ENCODE assay signal across 31 cellular contexts in genomic region chr5:111004291-111004690, GRCh38.
"Had no signal": no experiment of that assay in that cellular context is flagged by ENCODE, and none has a peak within 500 bp of the region (broad histone marks: within the 10 kb centered on the region; RNA-seq: fewer than 3 reads in every experiment).

No MANE protein-coding gene starts in this region.

- H3K9me3 Mint-ChIP-seq: activated CD4-positive, alpha-beta memory T cell treated with anti-CD3 and anti-CD28 coated beads for 36 hours; activated CD4-positive, alpha-beta T cell treated with anti-CD3 and anti-CD28 coated beads, Interleukin-2, amount 10 ng/mL, durations not matched to agents 24 days and 14 days had no signal

- H3K27ac ChIP-seq: brain microvascular endothelial cell, coronary artery, dorsolateral prefrontal cortex, gastrocnemius medialis, pancreas, prostate gland, skin epidermis, thoracic aorta, uterus had no signal

- H3K9me3 ChIP-seq: gastrocnemius medialis, pancreas, prostate gland, thoracic aorta, uterus had no signal

- H3K27me3 ChIP-seq: brain microvascular endothelial cell, dorsolateral prefrontal cortex, gastrocnemius medialis, pancreas, uterus had no signal

- H3K36me3 Mint-ChIP-seq: activated CD4-positive, alpha-beta memory T cell treated with anti-CD3 and anti-CD28 coated beads for 36 hours; mesothelial cell of epicardium; type B pancreatic cell had no signal

- DNase-seq: activated CD4-positive, alpha-beta memory T cell treated with anti-CD3 and anti-CD28 coated beads for 36 hours; activated CD4-positive, alpha-beta T cell treated with anti-CD3 and anti-CD28 coated beads, Interleukin-2, amount 10 ng/mL, durations not matched to agents 24 days and 14 days; activated CD4-positive, CD25-positive, alpha-beta regulatory T cell treated with anti-CD3 and anti-CD28 coated beads, Interleukin-2, amount 50 U/mL, for 72 hours; activated CD8-positive, alpha-beta memory T cell treated with anti-CD3 and anti-CD28 coated beads, Interleukin-2, amount 50 U/mL, for 48 hours; activated gamma-delta T cell; activated naive CD4-positive, alpha-beta T cell treated with anti-CD3 and anti-CD28 coated beads, Interleukin-2, amount 50 U/mL, for 16 hours; activated T-cell treated with anti-CD3 and anti-CD28 coated beads, Interleukin-2, amount 50 U/mL, for 24 hours; amniotic stem cell; brain microvascular endothelial cell; dorsolateral prefrontal cortex; effector memory CD4-positive, alpha-beta T cell; gastrocnemius medialis; glutamatergic neuron; hippocampal formation; kidney; left colon; mammary epithelial cell; naive B cell; nephron progenitor cell; pancreas; retina; stimulated activated CD4-positive, alpha-beta T cell treated with anti-CD3 and anti-CD28 coated beads, Interleukin-12 subunit alpha, Interleukin-12 subunit beta, amount 100 ng/mL, for 4 hours; stimulated activated CD4-positive, alpha-beta T cell treated with anti-CD3 and anti-CD28 coated beads, Interleukin-4, amount 100 ng/mL, for 1 hour; uterus had no signal

- H3K4me1 ChIP-seq: gastrocnemius medialis, pancreas, prostate gland, uterus had no signal

- H3K27ac Mint-ChIP-seq: activated CD4-positive, alpha-beta memory T cell treated with anti-CD3 and anti-CD28 coated beads for 36 hours; activated CD4-positive, alpha-beta T cell treated with anti-CD3 and anti-CD28 coated beads, Interleukin-2, amount 10 ng/mL, durations not matched to agents 24 days and 14 days; activated T-cell treated with anti-CD3 and anti-CD28 coated beads, Interleukin-2, amount 50 U/mL, for 24 hours; mesothelial cell of epicardium; naive B cell; nephron progenitor cell; stimulated activated naive CD8-positive, alpha-beta T cell treated with anti-CD3 and anti-CD28 coated beads, Interleukin-15, Interleukin-2, amounts not matched to agents 100 ng/mL and 50 ng/mL, for 24 hours; type B pancreatic cell had no signal

- H3K36me3 ChIP-seq: brain microvascular endothelial cell, gastrocnemius medialis, pancreas, prostate gland, thoracic aorta, uterus had no signal

- H3K4me1 Mint-ChIP-seq: activated CD4-positive, alpha-beta T cell treated with anti-CD3 and anti-CD28 coated beads, Interleukin-2, amount 10 ng/mL, durations not matched to agents 24 days and 14 days; mesothelial cell of epicardium; naive B cell; nephron progenitor cell had no signal

- H3K4me3 ChIP-seq: coronary artery, dorsolateral prefrontal cortex, gastrocnemius medialis, pancreas, prostate gland, skin epidermis, thoracic aorta, uterus had no signal

- H3K4me3 Mint-ChIP-seq: activated CD4-positive, alpha-beta memory T cell treated with anti-CD3 and anti-CD28 coated beads for 36 hours; activated CD4-positive, alpha-beta T cell treated with anti-CD3 and anti-CD28 coated beads, Interleukin-2, amount 10 ng/mL, durations not matched to agents 24 days and 14 days; activated T-cell treated with anti-CD3 and anti-CD28 coated beads, Interleukin-2, amount 50 U/mL, for 24 hours; mesothelial cell of epicardium; naive B cell; nephron progenitor cell; stimulated activated naive CD8-positive, alpha-beta T cell treated with anti-CD3 and anti-CD28 coated beads, Interleukin-15, Interleukin-2, amounts not matched to agents 100 ng/mL and 50 ng/mL, for 24 hours; type B pancreatic cell had no signal
